14 cellular contexts compared by ENCODE assay signal in genomic region chr3:4583441-4583840, GRCh38.
DNase-seq lines count a peak whose midpoint lies in the region; TF ChIP-seq lines count a peak whose summit lies in the region.
"Had no signal": no experiment of that assay in that cellular context is flagged by ENCODE, and none has a peak within 500 bp of the region (broad histone marks: within the 10 kb centered on the region; RNA-seq: fewer than 3 reads in every experiment).

No MANE protein-coding gene starts in this region.

- no peaks in the 10 kb centered on the region for H4K20me1 ChIP-seq in GM23248 (ENCODE audit: insufficient read depth)

- no peak overlapping the region for H2BK120ac ChIP-seq in mesendoderm (ENCODE audit: low read depth, low read length)

- H3K36me3 ChIP-seq in Peyer's patch = no peaks in the 10 kb centered on the region
- H3K36me3 ChIP-seq in mesendoderm (ENCODE audit: control insufficient read depth, insufficient read depth, low read length) = no peaks in the 10 kb centered on the region
- H3K36me3 ChIP-seq in stomach = no peaks in the 10 kb centered on the region
- H3K36me3 ChIP-seq in GM23248 (ENCODE audit: low read depth) = no peaks in the 10 kb centered on the region
- H3K36me3 ChIP-seq: WERI-Rb-1 had no signal

- H2BK5ac ChIP-seq in mesendoderm (ENCODE audit: low read length) = no peak overlapping the region

- no peak overlapping the region for H2BK15ac ChIP-seq in mesendoderm (replicated peaks; ENCODE audit: low read depth)

- no peak overlapping the region for H3K56ac ChIP-seq in mesendoderm (ENCODE audit: low read length)

- H3K18ac ChIP-seq in mesendoderm (ENCODE audit: low read length) = peak overlapping the region; percentile 18

- no peaks in the 10 kb centered on the region for H3K9me2 ChIP-seq in GM23248 (ENCODE audit: insufficient read depth)

- H3K23ac ChIP-seq in mesendoderm (ENCODE audit: low read length) = no peak overlapping the region

- H3K9me3 ChIP-seq in Peyer's patch = no peaks in the 10 kb centered on the region
- no peaks in the 10 kb centered on the region for H3K9me3 ChIP-seq in stomach
- H3K9me3 ChIP-seq in GM23248 (ENCODE audit: low read depth) = no peaks in the 10 kb centered on the region

- no peaks in the 10 kb centered on the region for H3K79me2 ChIP-seq in mesendoderm (ENCODE audit: control insufficient read depth, insufficient read depth, low read length)
- H3K79me2 ChIP-seq in GM23248 (ENCODE audit: insufficient read depth) = no peaks in the 10 kb centered on the region

- H3K9ac ChIP-seq in mesendoderm (ENCODE audit: low read length) = no peak overlapping the region
- no peak overlapping the region for H3K9ac ChIP-seq in GM23248

- H3K4me2 ChIP-seq in mesendoderm (ENCODE audit: low read length) (no peak overlapping the region), GM23248 (ENCODE audit: unreplicated experiment) (no peak overlapping the region)

- H4K8ac ChIP-seq in mesendoderm (ENCODE audit: low read depth, low read length) = no peak overlapping the region

- H3K27me3 ChIP-seq in Peyer's patch (no peaks in the 10 kb centered on the region), dorsolateral prefrontal cortex (no peaks in the 10 kb centered on the region), mesendoderm (ENCODE audit: insufficient read depth, low read length, poor library complexity) (no peaks in the 10 kb centered on the region), stomach (no peaks in the 10 kb centered on the region), GM23248 (replicated peaks; ENCODE audit: insufficient read depth) (no peaks in the 10 kb centered on the region; the same call in 1 of the 2 replicates)

- H2AK5ac ChIP-seq in mesendoderm (ENCODE audit: low read length) = no peak overlapping the region

- WGBS in mesendoderm (ENCODE audit: extremely low coverage, insufficient coverage, low lambda C conversion rate) = no CpG with 5 or more reads among the region's 5 CpGs
- 49 to 74% (median 66%) methylated on average over 5 of the region's 5 CpGs for WGBS in stomach, 5 donors
- WGBS in GM23248 (ENCODE audit: low coverage in 1 of 2, low lambda C conversion rate in 2 of 2, missing lambda C conversion rate in 2 of 2), 2 experiments = 76 to 77% methylated on average over 5 of the region's 5 CpGs

- TF ChIP-seq POLR2A in Peyer's patch (IDR thresholded peaks at IDR 0.05) (no peak), stomach (IDR thresholded peaks at IDR 0.05) (no peak)

- H3K4me1 ChIP-seq in Peyer's patch (peaks cover 0 to 11% (median 0%) of the 10 kb centered on the region in 4 donors), mesendoderm (ENCODE audit: control insufficient read depth, low read depth, low read length) (peaks cover 6% of the 10 kb centered on the region), stomach (peaks cover 0 to 69% (median 36%) of the 10 kb centered on the region in 4 donors), GM23248 (ENCODE audit: insufficient read depth) (peaks cover 5% of the 10 kb centered on the region; the same call in 1 of the 2 replicates)

- peak overlapping the region; percentile 9 to 71 (median 50) for H3K27ac ChIP-seq in Peyer's patch
- H3K27ac ChIP-seq in dorsolateral prefrontal cortex = peak overlapping the region in 54 of 59 donors; percentile 8 to 87 (median 68)
- no peak overlapping the region for H3K27ac ChIP-seq in mesendoderm (ENCODE audit: low read depth, low read length)
- peak overlapping the region; percentile 22 to 82 (median 75) for H3K27ac ChIP-seq in stomach
- no peak overlapping the region for H3K27ac ChIP-seq in GM23248
- H3K27ac ChIP-seq: epithelial cell of prostate, HL-60, WERI-Rb-1 had no signal

- peak overlapping the region in 1 of 4 donors; percentile 1 for H3K4me3 ChIP-seq in Peyer's patch
- H3K4me3 ChIP-seq in dorsolateral prefrontal cortex = peak overlapping the region in 8 of 59 donors; percentile 3 to 58 (median 16)
- H3K4me3 ChIP-seq in mesendoderm (ENCODE audit: low read length) = no peak overlapping the region
- no peak overlapping the region for H3K4me3 ChIP-seq in stomach
- H3K4me3 ChIP-seq in GM23248 = no peak overlapping the region

- intact Hi-C loops in dorsolateral prefrontal cortex (cut with DNase I) (loop anchor here in 1 of 2 donors (5.0 kb wide), 2 partner anchors 51 to 91 kb away; partner anchors contain the start of gene ITPR1), stomach (cut with DNase I; ENCODE audit: low total_unique reads) (no loop called here)

- TF ChIP-seq CTCF in Peyer's patch (IDR thresholded peaks at IDR 0.05) (no peak), dorsolateral prefrontal cortex (IDR thresholded peaks at IDR 0.05 in 54 of 56, conservative IDR thresholded peaks at IDR 0.05 in 2 of 56; ENCODE audit: low read depth in 1 of 56, partially characterized antibody in 56 of 56) (no peak), stomach (IDR thresholded peaks at IDR 0.05) (no peak), GM13976 (IDR thresholded peaks at IDR 0.05; ENCODE audit: borderline replicate concordance, control extremely low read depth, extremely low read depth, insufficient read depth, missing control alignments) (no peak)

- no peak for TF ChIP-seq EP300 in stomach (IDR thresholded peaks at IDR 0.05)

- in situ Hi-C loops in GM23248 (cut with MboI) (no loop called here), GM13976 (cut with MboI; ENCODE audit: low sequenced_read_pairs, unreplicated experiment) (no loop called here)

- H3K79me1 ChIP-seq in mesendoderm (ENCODE audit: low read length) = no peaks in the 10 kb centered on the region

- DNase-seq in Peyer's patch = no peak
- no peak for DNase-seq in dorsolateral prefrontal cortex
- DNase-seq in mesendoderm = no peak
- no peak for DNase-seq in stomach
- DNase-seq in GM23248 = no peak
- no peak for DNase-seq in pons (ENCODE audit: low spot score)
- DNase-seq in NCI-H2196 treated with DMSO at 0.1 percent for 48 hours (lab: John Stamatoyannopoulos, UW; ENCODE audit: unreplicated experiment) = no peak
- DNase-seq in GM13976 (ENCODE audit: low spot score) = no peak
- DNase-seq: activated gamma-delta T cell, DMS153, NCI-H1694, WERI-Rb-1 had no signal

- no peak overlapping the region for H2AFZ ChIP-seq in GM23248

- H4K5ac ChIP-seq in mesendoderm (ENCODE audit: low read length) = no peak overlapping the region

- peak overlapping the region; percentile 27 for H3K4ac ChIP-seq in mesendoderm (ENCODE audit: low read depth, low read length)

- 0 out of 2 replicates have a peak, but pooled peaks cover 9% of the 10 kb centered on the region for H3F3A ChIP-seq in GM23248 (ENCODE audit: insufficient read depth)

Comparison
In these comparisons a context has a peak if more than half of its experiments do, and no peak if none do; other contexts are left out.
1. H3K27ac ChIP-seq: peak in Peyer's patch (4 of 4), dorsolateral prefrontal cortex (54 of 59) and stomach (5 of 5); none in mesendoderm (single experiment) and GM23248 (single experiment).